ENCODE assay signal across 25 cellular contexts in genomic region chr5:143201589-143201988, GRCh38.
DNase-seq lines count a peak whose midpoint lies in the region; ATAC-seq, FAIRE-seq and TF ChIP-seq lines count a peak whose summit lies in the region.
"Had no signal": no experiment of that assay in that cellular context is flagged by ENCODE, and none has a peak within 500 bp of the region (broad histone marks: within the 10 kb centered on the region; RNA-seq: fewer than 3 reads in every experiment).

No MANE protein-coding gene starts in this region.

- intact Hi-C loops in natural killer cell (cut with micrococcal nuclease), result no loop called here
- intact Hi-C loops in spleen (cut with DNase I; ENCODE audit: low total_unique reads), result no loop called here

- H3K9me3 Mint-ChIP-seq in natural killer cell treated with Interleukin-12 subunit alpha and Interleukin-12 subunit beta and Interleukin-15 and Interleukin-18, amount 100 ng/mL, for 72 hours, result peaks cover 6% of the 10 kb centered on the region
- no peaks in the 10 kb centered on the region for H3K9me3 Mint-ChIP-seq in natural killer cell
- H3K9me3 Mint-ChIP-seq: activated T-cell treated with anti-CD3 and anti-CD28 coated beads, Interleukin-2, amount 50 U/mL, for 24 hours; dendritic cell treated with granulocyte-macrophage colony-stimulating factor and Interleukin-4, amounts not matched to agents 40 ng/mL and 50 ng/mL, for 4 days had no signal

- H3K4me1 Mint-ChIP-seq in natural killer cell treated with Interleukin-12 subunit alpha and Interleukin-12 subunit beta and Interleukin-15 and Interleukin-18, amount 100 ng/mL, for 72 hours (ENCODE audit: low read depth in 2 of 2), result peaks cover 64 to 74% of the 10 kb centered on the region in 2 donors
- H3K4me1 Mint-ChIP-seq in natural killer cell, result peaks cover 42 to 51% of the 10 kb centered on the region in 2 donors

- no peak for DNase-seq in natural killer cell treated with Interleukin-12 subunit alpha and Interleukin-12 subunit beta and Interleukin-15 and Interleukin-18, amount 100 ng/mL, for 72 hours (ENCODE audit: low spot score)
- DNase-seq in natural killer cell (no peak), bronchial epithelial cell (ENCODE audit: low read depth) (peak; percentile 39), left lobe of liver (ENCODE audit: low spot score) (no peak), SW480 (ENCODE audit: low spot score) (no peak), spleen (no peak)
- DNase-seq: activated CD4-positive, alpha-beta T cell treated with anti-CD3 and anti-CD28 coated beads for 48 hours; activated naive CD4-positive, alpha-beta T cell treated with Interleukin-2 at 50 U/mL for 16 hours; activated T-cell treated with anti-CD3 and anti-CD28 coated beads, Interleukin-2, amount 50 U/mL, for 24 hours; amniotic stem cell; BE2C; hypothalamus; mucosa of descending colon; NCI-H146; sigmoid colon; transverse colon had no signal

- no peak overlapping the region for H3K4me3 ChIP-seq in bronchial epithelial cell (ENCODE audit: low read depth, low read length)
- no peak overlapping the region for H3K4me3 ChIP-seq in spleen
- H3K4me3 ChIP-seq: mucosa of descending colon, neural progenitor cell, sigmoid colon, transverse colon had no signal

- no peaks in the 10 kb centered on the region for H3K27me3 Mint-ChIP-seq in natural killer cell treated with Interleukin-12 subunit alpha and Interleukin-12 subunit beta and Interleukin-15 and Interleukin-18, amount 100 ng/mL, for 72 hours
- H3K27me3 Mint-ChIP-seq in natural killer cell (ENCODE audit: low read depth in 2 of 2), result no peaks in the 10 kb centered on the region
- H3K27me3 Mint-ChIP-seq: activated T-cell treated with anti-CD3 and anti-CD28 coated beads, Interleukin-2, amount 50 U/mL, for 24 hours; dendritic cell treated with granulocyte-macrophage colony-stimulating factor and Interleukin-4, amounts not matched to agents 40 ng/mL and 50 ng/mL, for 4 days; progenitor cell of endocrine pancreas had no signal

- H3K9me3 ChIP-seq in spleen, result peaks cover 0 to 18% (median 9%) of the 10 kb centered on the region in 8 donors
- H3K9me3 ChIP-seq: BE2C, mucosa of descending colon, sigmoid colon, transverse colon had no signal

- no peak overlapping the region for H3K4me3 Mint-ChIP-seq in natural killer cell treated with Interleukin-12 subunit alpha and Interleukin-12 subunit beta and Interleukin-15 and Interleukin-18, amount 100 ng/mL, for 72 hours
- H3K4me3 Mint-ChIP-seq in natural killer cell, result no peak overlapping the region
- H3K4me3 Mint-ChIP-seq: activated T-cell treated with anti-CD3 and anti-CD28 coated beads, Interleukin-2, amount 50 U/mL, for 24 hours; dendritic cell treated with granulocyte-macrophage colony-stimulating factor and Interleukin-4, amounts not matched to agents 40 ng/mL and 50 ng/mL, for 4 days; neural progenitor cell; T-helper 1 cell treated with Interleukin-12 subunit alpha and Interleukin-12 subunit beta and Interleukin-4 antibody, amounts not matched to agents 30 μg/mL and 1 μg/mL, for 36 hours had no signal

- H3K27me3 ChIP-seq in bronchial epithelial cell (ENCODE audit: control insufficient read depth, insufficient read depth, low read length), result no peaks in the 10 kb centered on the region
- no peaks in the 10 kb centered on the region for H3K27me3 ChIP-seq in spleen (replicated peaks in 1 of 7)
- H3K27me3 ChIP-seq: BE2C, neural progenitor cell, sigmoid colon, transverse colon had no signal

- no peak overlapping the region for H3K27ac ChIP-seq in spleen
- H3K27ac ChIP-seq: neural progenitor cell, sigmoid colon, transverse colon had no signal

- no peak for FAIRE-seq in bronchial epithelial cell (lab: Jason Lieb, UNC)
- FAIRE-seq: A204.1, G401.6, islet of Langerhans had no signal

- peak overlapping the region; percentile 54 to 81 for H3K27ac Mint-ChIP-seq in natural killer cell treated with Interleukin-12 subunit alpha and Interleukin-12 subunit beta and Interleukin-15 and Interleukin-18, amount 100 ng/mL, for 72 hours
- H3K27ac Mint-ChIP-seq in natural killer cell, result no peak overlapping the region
- H3K27ac Mint-ChIP-seq: activated T-cell treated with anti-CD3 and anti-CD28 coated beads, Interleukin-2, amount 50 U/mL, for 24 hours; dendritic cell treated with granulocyte-macrophage colony-stimulating factor and Interleukin-4, amounts not matched to agents 40 ng/mL and 50 ng/mL, for 4 days; neural progenitor cell; progenitor cell of endocrine pancreas; T-helper 1 cell treated with Interleukin-12 subunit alpha and Interleukin-12 subunit beta and Interleukin-4 antibody, amounts not matched to agents 30 μg/mL and 1 μg/mL, for 36 hours had no signal

- ATAC-seq in natural killer cell treated with Interleukin-12 subunit alpha and Interleukin-12 subunit beta and Interleukin-15 and Interleukin-18, amount 100 ng/mL, for 72 hours, result no peak
- ATAC-seq in natural killer cell (no peak), left lobe of liver (peak; percentile 31), HG03460 (IDR thresholded peaks at IDR 0.05; ENCODE audit: unreplicated experiment) (no peak), HG02885 (IDR thresholded peaks at IDR 0.05; ENCODE audit: poor library complexity, unreplicated experiment) (no peak)

- TF ChIP-seq CTCF in natural killer cell (IDR thresholded peaks at IDR 0.05) (no peak), bronchial epithelial cell (IDR thresholded peaks at IDR 0.05; ENCODE audit: insufficient read depth, low read length, severe bottlenecking) (no peak), spleen (IDR thresholded peaks at IDR 0.05 in 8 of 11, conservative IDR thresholded peaks at IDR 0.05 in 3 of 11) (no peak)

- no peaks in the 10 kb centered on the region for H3K36me3 ChIP-seq in bronchial epithelial cell (ENCODE audit: control insufficient read depth, insufficient read depth, low read length)
- H3K36me3 ChIP-seq in spleen, result no peaks in the 10 kb centered on the region
- H3K36me3 ChIP-seq: BE2C, neural progenitor cell, sigmoid colon, transverse colon had no signal

- peaks cover 0 to 13% (median 0%) of the 10 kb centered on the region in 6 donors for H3K4me1 ChIP-seq in spleen
- H3K4me1 ChIP-seq: BE2C, neural progenitor cell, transverse colon had no signal

- WGBS in spleen, 5 donors, result 94 to 96% (median 96%) methylated on average over 3 of the region's 3 CpGs

- no peak for TF ChIP-seq POLR2A in spleen (IDR thresholded peaks at IDR 0.05)

- H3K36me3 Mint-ChIP-seq in natural killer cell treated with Interleukin-12 subunit alpha and Interleukin-12 subunit beta and Interleukin-15 and Interleukin-18, amount 100 ng/mL, for 72 hours, result peaks cover 30% of the 10 kb centered on the region
- no peaks in the 10 kb centered on the region for H3K36me3 Mint-ChIP-seq in natural killer cell

Comparison
In these comparisons a context has a peak if more than half of its experiments do, and no peak if none do; other contexts are left out.
1. H3K27ac Mint-ChIP-seq: peak in natural killer cell treated with Interleukin-12 subunit alpha and Interleukin-12 subunit beta and Interleukin-15 and Interleukin-18, amount 100 ng/mL, for 72 hours (2 of 2); none in natural killer cell (0 of 2).